ENCODE assay signal across 8 cellular contexts in genomic region chr17:46193626-46194392, GRCh38. TPM values are rescaled to one million over a fixed set of nuclear protein-coding genes. Genes with fewer than 3 reads are reported as not detected.
DNase-seq lines count a peak whose midpoint lies in the region; ATAC-seq and TF ChIP-seq lines count a peak whose summit lies in the region.

No MANE protein-coding gene starts in this region.

- peak overlapping the region; percentile 79 for H3K4me3 ChIP-seq in kidney epithelial cell (ENCODE audit: low read depth, low read length)

- no peak for TF ChIP-seq CTCF in kidney epithelial cell (IDR thresholded peaks at IDR 0.05; ENCODE audit: insufficient read depth, low read length, poor library complexity, severe bottlenecking)

- no peaks in the 10 kb centered on the region for H3K36me3 ChIP-seq in kidney epithelial cell (ENCODE audit: control insufficient read depth, insufficient read depth, low read length)

- peak; percentile 100 for DNase-seq in AG20443 (ENCODE audit: low spot score)
- peak; percentile 93 for DNase-seq in NCI-H446 treated with DMSO at 0.1 percent for 48 hours (lab: John Stamatoyannopoulos, UW)
- DNase-seq in activated CD4-positive, CD25-positive, alpha-beta regulatory T cell treated with anti-CD3 and anti-CD28 coated beads, Interleukin-2, amount 50 U/mL, for 72 hours: peak; percentile 94
- DNase-seq in cerebellar nuclear complex (lab: John Stamatoyannopoulos, UW): peak; percentile 64 to 96
- DNase-seq in kidney epithelial cell (ENCODE audit: low read depth): peak; percentile 58
- peak; percentile 88 to 90 for DNase-seq in stimulated activated CD4-positive, alpha-beta T cell treated with anti-CD3 and anti-CD28 coated beads, Interleukin-15, amount 100 ng/mL, for 1 hour (ENCODE audit: low read depth in 1 of 2, low spot score in 1 of 2)

- ATAC-seq in GM19043 (IDR thresholded peaks at IDR 0.05; ENCODE audit: low read depth, unreplicated experiment) (peak; percentile 61), HG03354 (IDR thresholded peaks at IDR 0.05; ENCODE audit: poor library complexity, severe bottlenecking, unreplicated experiment) (peak; percentile 64)

- no peaks in the 10 kb centered on the region for H3K27me3 ChIP-seq in kidney epithelial cell (ENCODE audit: control insufficient read depth, insufficient read depth, low read length)

RNA-seq across cellular contexts. Expression of gene KANSL1, which starts 0.6 kb away (rescaled TPM):
- 56.2 and 64.5 TPM in 2 replicates for total RNA-seq in kidney epithelial cell

Comparison
In these comparisons a context has a peak if more than half of its experiments do, and no peak if none do; other contexts are left out.
1. Peak in every context shown above with its lines: DNase-seq, ATAC-seq and H3K4me3 ChIP-seq.